Comparison of ENCODE assay signal across 20 cellular contexts in genomic region chr21:42383331-42383730, GRCh38. TPM values are rescaled to one million over a fixed set of nuclear protein-coding genes. Genes with fewer than 3 reads are reported as not detected.
A peak's percentile ranks its signal among the peaks of the same experiment; 100 is the strongest.
DNase-seq lines count a peak whose midpoint lies in the region; ATAC-seq, FAIRE-seq and TF ChIP-seq lines count a peak whose summit lies in the region.
"Had no signal": no experiment of that assay in that cellular context is flagged by ENCODE, and none has a peak within 500 bp of the region (broad histone marks: within the 10 kb centered on the region; RNA-seq: fewer than 3 reads in every experiment).

No MANE protein-coding gene starts in this region.

- no peak overlapping the region for H2AFZ ChIP-seq in K562 (ENCODE audit: low read depth, low read length)

- 4% methylated on average over 6 of the region's 6 CpGs for WGBS in K562 (ENCODE audit: insufficient coverage, low coverage, missing lambda C conversion rate)

- no peaks in the 10 kb centered on the region for H3K79me2 ChIP-seq in K562 (ENCODE audit: control insufficient read depth, insufficient read depth, low read length)

- TF ChIP-seq RAD21 in K562 (CRISPR knock-in tag; conservative IDR thresholded peaks at IDR 0.05 in 1 of 2, IDR thresholded peaks at IDR 0.05 in 1 of 2) = no peak

- no peaks in the 10 kb centered on the region for H3K9me1 ChIP-seq in K562 (ENCODE audit: control insufficient read depth, insufficient read depth, low read length)

- no peak for DNase-seq in K562 (ENCODE audit: extremely low read depth in 1 of 4, low spot score in 3 of 4)
- DNase-seq in kidney = peak; percentile 67
- peak; percentile 67 for DNase-seq in posterior vena cava (ENCODE audit: low spot score)
- DNase-seq in HK-2 (ENCODE audit: unreplicated experiment) = no peak
- DNase-seq in NCI-H1436 treated with DMSO at 0.1 percent for 48 hours (lab: John Stamatoyannopoulos, UW) = no peak
- DNase-seq: 8988T; AML-193; C1 segment of cervical spinal cord; CD4-positive, alpha-beta memory T cell; DMS79; EL; HCEC 1CT; HFFc6 had no signal

- no peak for TF ChIP-seq CTCF in K562 (IDR thresholded peaks at IDR 0.05 in 2 of 3, conservative IDR thresholded peaks at IDR 0.05 in 1 of 3; ENCODE audit: insufficient read depth in 2 of 3, low read depth in 1 of 3, low read length in 3 of 3)
- no peak for TF ChIP-seq CTCF in kidney (IDR thresholded peaks at IDR 0.05; ENCODE audit: borderline replicate concordance, extremely low read depth, insufficient read depth)

- no peak for TF ChIP-seq POLR2A in K562 (conservative IDR thresholded peaks at IDR 0.05)

- intact Hi-C loops in K562 (cut with micrococcal nuclease) = no loop called here
- intact Hi-C loops in kidney (cut with DNase I) = no loop called here
- intact Hi-C loops in posterior vena cava (cut with DNase I) = no loop called here

- no TSS peak for BruUV-seq in K562 (replicated peaks; lab: Mats Ljungman, UMichigan)

- ATAC-seq in K562 (no peak), GM21825 (IDR thresholded peaks at IDR 0.05; ENCODE audit: unreplicated experiment) (no peak)
- ATAC-seq: HepG2 had no signal

- H3K27ac ChIP-seq in BLaER1 treated with 17β-estradiol and CSF1 and Interleukin-3, amounts not matched to agents 10 nM and 100 nM = no peak overlapping the region
- H3K27ac ChIP-seq in K562 (ENCODE audit: extremely low read depth, low read depth, low read length) (no peak overlapping the region), kidney (ENCODE audit: low read depth in 2 of 2, low read length in 2 of 2) (no peak overlapping the region)

- H3K9me3 ChIP-seq in BLaER1 treated with 17β-estradiol and CSF1 and Interleukin-3, amounts not matched to agents 10 nM and 100 nM (replicated peaks in 1 of 11) = peaks cover 14 to 28% (median 26%) of the 10 kb centered on the region in 11 experiments
- no peaks in the 10 kb centered on the region for H3K9me3 ChIP-seq in K562 (replicated peaks; ENCODE audit: control insufficient read depth, insufficient read depth, low read depth, low read length)
- peaks cover 0 to 6% of the 10 kb centered on the region in 2 donors for H3K9me3 ChIP-seq in kidney (ENCODE audit: control insufficient read depth in 1 of 2, low read length in 2 of 2)

- TF ChIP-seq EP300 in K562 (IDR thresholded peaks at IDR 0.05; ENCODE audit: low read length) = no peak

- no peak overlapping the region for H3K9ac ChIP-seq in BLaER1 treated with 17β-estradiol and CSF1 and Interleukin-3, amounts not matched to agents 10 nM and 100 nM
- H3K9ac ChIP-seq in K562 (ENCODE audit: insufficient read depth in 1 of 2, low read depth in 2 of 2, low read length in 2 of 2) = no peak overlapping the region
- no peak overlapping the region for H3K9ac ChIP-seq in kidney (ENCODE audit: low read length in 2 of 2)

- peak overlapping the region; percentile 8 to 82 (median 74); a peak in 21 of 22 replicates for H3K4me2 ChIP-seq in BLaER1 treated with 17β-estradiol and CSF1 and Interleukin-3, amounts not matched to agents 10 nM and 100 nM
- H3K4me2 ChIP-seq in K562 (ENCODE audit: insufficient read depth, low read length) = no peak overlapping the region

- peaks cover 69 to 83% (median 77%) of the 10 kb centered on the region in 10 experiments for H3K4me1 ChIP-seq in BLaER1 treated with 17β-estradiol and CSF1 and Interleukin-3, amounts not matched to agents 10 nM and 100 nM
- H3K4me1 ChIP-seq in K562 (replicated peaks in 1 of 2; ENCODE audit: control insufficient read depth in 2 of 2, insufficient read depth in 2 of 2, low read length in 2 of 2) (peaks cover 4 to 6% of the 10 kb centered on the region in 2 experiments; a peak in 3 of 5 replicates), kidney (ENCODE audit: control insufficient read depth in 1 of 2, insufficient read depth in 1 of 2, low read depth in 1 of 2, low read length in 2 of 2) (no peaks in the 10 kb centered on the region)

- H3K4me3 ChIP-seq in BLaER1 treated with 17β-estradiol and CSF1 and Interleukin-3, amounts not matched to agents 10 nM and 100 nM = no peak overlapping the region
- H3K4me3 ChIP-seq in K562 = no peak overlapping the region
- H3K4me3 ChIP-seq in kidney (ENCODE audit: low read length in 2 of 2) = no peak overlapping the region

- in situ Hi-C loops in K562 (cut with MboI) = no loop called here

- POLR2A ChIA-PET in K562 (lab: Yijun Ruan, JAX) = interaction anchor here (0.6 kb wide), 1 partner anchor 14 kb away, joined by 5 read pairs; no protein-coding TSS in a partner anchor

- no peaks in the 10 kb centered on the region for H3K27me3 ChIP-seq in BLaER1 treated with 17β-estradiol and CSF1 and Interleukin-3, amounts not matched to agents 10 nM and 100 nM
- peaks cover 10 to 52% of the 10 kb centered on the region in 2 experiments; a peak in 4 of 5 replicates for H3K27me3 ChIP-seq in K562 (ENCODE audit: control insufficient read depth in 2 of 2, insufficient read depth in 2 of 2, low read length in 2 of 2)

- no peak for FAIRE-seq in K562 (lab: Jason Lieb, UNC)
- no peak for FAIRE-seq in kidney (lab: Jason Lieb, UNC)
- FAIRE-seq: G401.6, GM12891, HepG2, HTR-8/SVneo had no signal

- CTCF ChIA-PET in K562 (lab: Yijun Ruan, JAX; ENCODE audit: low intra/inter-chr PET ratio) = no interaction called here

- H4K20me1 ChIP-seq in BLaER1 treated with 17β-estradiol and CSF1 and Interleukin-3, amounts not matched to agents 10 nM and 100 nM = no peaks in the 10 kb centered on the region
- no peaks in the 10 kb centered on the region for H4K20me1 ChIP-seq in K562 (replicated peaks; ENCODE audit: control insufficient read depth, insufficient read depth, low read length)

- H3K36me3 ChIP-seq in BLaER1 treated with 17β-estradiol and CSF1 and Interleukin-3, amounts not matched to agents 10 nM and 100 nM = peaks cover 0 to 10% (median 0%) of the 10 kb centered on the region in 11 experiments; a peak in 4 of 22 replicates
- no peaks in the 10 kb centered on the region for H3K36me3 ChIP-seq in K562 (ENCODE audit: control insufficient read depth, insufficient read depth, low read length)
- no peaks in the 10 kb centered on the region for H3K36me3 ChIP-seq in kidney (ENCODE audit: control insufficient read depth in 1 of 2, insufficient read depth in 2 of 2, low read length in 2 of 2)

RNA-seq across cellular contexts. Expression of gene TMPRSS3, which starts 12.5 kb away (rescaled TPM):
- total RNA-seq in K562 (2011; cell fraction: chromatin; rRNA removed; ENCODE audit: low replicate concordance) = 0.21 TPM in 1 of 2 replicates, not detected in the other
- not detected in 2 replicates for total RNA-seq in K562 (2011; cell fraction: nucleolus; rRNA removed)
- not detected in 2 replicates for total RNA-seq in K562 (2011; cell fraction: nucleoplasm; rRNA removed)
- total RNA-seq in K562 (2014; rRNA removed) (not detected in 2 replicates), K562 (2014; rRNA removed; fragmentation: Illumina TruSeq; extraction: Trizol) (not detected in 2 replicates), K562 (2015; rRNA removed; fragmentation: Illumina TruSeq; extraction: Trizol) (not detected in 2 replicates), K562 (2021) (not detected in 2 replicates), kidney (15.4 TPM), posterior vena cava (not detected)
- polyA plus RNA-seq in K562 (2011; rRNA removed) (0.04 and 0.07 TPM in 2 replicates), K562 (2014; fragmentation: Illumina TruSeq; extraction: Trizol) (not detected in 2 replicates), K562 (2014; fragmentation: Nextera tagmentation; extraction: Ambion mirVana) (not detected), K562 (2014; rRNA removed) (not detected in 2 replicates), kidney (ENCODE audit: insufficient read depth, low read depth, low replicate concordance) (3.0 TPM)
- polyA plus RNA-seq in K562 (2011; cell fraction: cytosol; rRNA removed) = 0.13 and 0.25 TPM in 2 replicates
- 0.18 TPM in 2 replicates for polyA plus RNA-seq in K562 (2011; cell fraction: nucleus; rRNA removed)
- 0.03 and 0.04 TPM in 2 replicates for polyA plus RNA-seq in K562 (2012)
- polyA minus RNA-seq in K562 (2011; rRNA and poly(A)+ RNA removed) = not detected in 2 replicates
- 2.2 TPM in 1 of 2 replicates, not detected in the other for polyA minus RNA-seq in K562 (2011; cell fraction: cytosol; rRNA and poly(A)+ RNA removed)
- polyA minus RNA-seq in K562 (2011; cell fraction: nucleus; rRNA and poly(A)+ RNA removed) = 1.1 TPM in 1 of 2 replicates, not detected in the other
- total RNA-seq: HFFc6 had no signal

RNA-seq across cellular contexts. Expression of gene TFF1, which starts 17.0 kb away (rescaled TPM):
- not detected in 2 replicates for total RNA-seq in K562 (2011; cell fraction: chromatin; rRNA removed; ENCODE audit: low replicate concordance)
- not detected in 2 replicates for total RNA-seq in K562 (2011; cell fraction: nucleolus; rRNA removed)
- total RNA-seq in K562 (2011; cell fraction: nucleoplasm; rRNA removed) = not detected in 2 replicates
- total RNA-seq in K562 (2014; rRNA removed) (not detected in 2 replicates), K562 (2014; rRNA removed; fragmentation: Illumina TruSeq; extraction: Trizol) (not detected in 2 replicates), K562 (2015; rRNA removed; fragmentation: Illumina TruSeq; extraction: Trizol) (not detected in 2 replicates), K562 (2021) (0.31 and 0.98 TPM in 2 replicates), kidney (not detected), posterior vena cava (not detected)
- polyA plus RNA-seq in K562 (2011; rRNA removed) (not detected in 2 replicates), K562 (2014; fragmentation: Illumina TruSeq; extraction: Trizol) (not detected in 2 replicates), K562 (2014; fragmentation: Nextera tagmentation; extraction: Ambion mirVana) (not detected), K562 (2014; rRNA removed) (not detected in 2 replicates), kidney (ENCODE audit: insufficient read depth, low read depth, low replicate concordance) (not detected)
- polyA plus RNA-seq in K562 (2011; cell fraction: cytosol; rRNA removed) = 0.37 TPM in 1 of 2 replicates, not detected in the other
- polyA plus RNA-seq in K562 (2011; cell fraction: nucleus; rRNA removed) = not detected in 2 replicates
- polyA plus RNA-seq in K562 (2012) = 0.43 TPM in 1 of 2 replicates, not detected in the other
- polyA minus RNA-seq in K562 (2011; rRNA and poly(A)+ RNA removed) = not detected in 2 replicates
- polyA minus RNA-seq in K562 (2011; cell fraction: cytosol; rRNA and poly(A)+ RNA removed) = not detected in 2 replicates
- polyA minus RNA-seq in K562 (2011; cell fraction: nucleus; rRNA and poly(A)+ RNA removed) = not detected in 2 replicates
- total RNA-seq: CD4-positive, alpha-beta memory T cell; H4; HFFc6 had no signal
- polyA plus RNA-seq: CD4-positive, alpha-beta memory T cell had no signal

RNA-seq across cellular contexts. Expression of gene UBASH3A, which starts 20.4 kb away (rescaled TPM):
- 1.1 and 3.3 TPM in 2 replicates for total RNA-seq in K562 (2011; cell fraction: chromatin; rRNA removed; ENCODE audit: low replicate concordance)
- total RNA-seq in K562 (2011; cell fraction: nucleolus; rRNA removed) = 3.2 and 3.8 TPM in 2 replicates
- 1.0 and 2.0 TPM in 2 replicates for total RNA-seq in K562 (2011; cell fraction: nucleoplasm; rRNA removed)
- total RNA-seq in K562 (2014; rRNA removed) (1.4 and 2.9 TPM in 2 replicates), K562 (2014; rRNA removed; fragmentation: Illumina TruSeq; extraction: Trizol) (0.35 and 0.47 TPM in 2 replicates), K562 (2015; rRNA removed; fragmentation: Illumina TruSeq; extraction: Trizol) (0.90 and 1.1 TPM in 2 replicates), K562 (2021) (1.5 and 1.8 TPM in 2 replicates), kidney (2.7 TPM), posterior vena cava (under 1 TPM; 0.32 to 0.38 TPM)
- polyA plus RNA-seq in K562 (2011; rRNA removed) (1.4 and 4.4 TPM in 2 replicates), K562 (2014; fragmentation: Illumina TruSeq; extraction: Trizol) (1.1 and 1.4 TPM in 2 replicates), K562 (2014; fragmentation: Nextera tagmentation; extraction: Ambion mirVana) (under 1 TPM; 0.23 to 0.25 TPM), K562 (2014; rRNA removed) (1.0 and 1.4 TPM in 2 replicates), kidney (ENCODE audit: insufficient read depth, low read depth, low replicate concordance) (not detected)
- polyA plus RNA-seq in K562 (2011; cell fraction: cytosol; rRNA removed) = 2.1 and 4.7 TPM in 2 replicates
- 24.2 and 29.1 TPM in 2 replicates for polyA plus RNA-seq in K562 (2011; cell fraction: nucleus; rRNA removed)
- polyA plus RNA-seq in K562 (2012) = 1.1 and 1.5 TPM in 2 replicates
- 1.4 and 2.2 TPM in 2 replicates for polyA minus RNA-seq in K562 (2011; rRNA and poly(A)+ RNA removed)
- polyA minus RNA-seq in K562 (2011; cell fraction: cytosol; rRNA and poly(A)+ RNA removed) = 1.3 and 3.1 TPM in 2 replicates
- 7.9 and 15.2 TPM in 2 replicates for polyA minus RNA-seq in K562 (2011; cell fraction: nucleus; rRNA and poly(A)+ RNA removed)
- total RNA-seq: H4, HepG2, HFFc6 had no signal
- polyA plus RNA-seq: HepG2 had no signal

RNA-seq across cellular contexts. Expression of gene TFF2, which starts 32.5 kb away (rescaled TPM):
- not detected in 2 replicates for total RNA-seq in K562 (2011; cell fraction: chromatin; rRNA removed; ENCODE audit: low replicate concordance)
- not detected in 2 replicates for total RNA-seq in K562 (2011; cell fraction: nucleolus; rRNA removed)
- total RNA-seq in K562 (2011; cell fraction: nucleoplasm; rRNA removed) = not detected in 2 replicates
- total RNA-seq in K562 (2014; rRNA removed) (not detected in 2 replicates), K562 (2014; rRNA removed; fragmentation: Illumina TruSeq; extraction: Trizol) (not detected in 2 replicates), K562 (2015; rRNA removed; fragmentation: Illumina TruSeq; extraction: Trizol) (not detected in 2 replicates), K562 (2021) (not detected in 2 replicates), kidney (not detected), posterior vena cava (not detected)
- polyA plus RNA-seq in K562 (2011; rRNA removed) (not detected in 2 replicates), K562 (2014; fragmentation: Illumina TruSeq; extraction: Trizol) (not detected in 2 replicates), K562 (2014; fragmentation: Nextera tagmentation; extraction: Ambion mirVana) (not detected), K562 (2014; rRNA removed) (not detected in 2 replicates), kidney (ENCODE audit: insufficient read depth, low read depth, low replicate concordance) (not detected)
- polyA plus RNA-seq in K562 (2011; cell fraction: cytosol; rRNA removed) = not detected in 2 replicates
- polyA plus RNA-seq in K562 (2011; cell fraction: nucleus; rRNA removed) = not detected in 2 replicates
- polyA plus RNA-seq in K562 (2012) = not detected in 2 replicates
- polyA minus RNA-seq in K562 (2011; rRNA and poly(A)+ RNA removed) = not detected in 2 replicates
- polyA minus RNA-seq in K562 (2011; cell fraction: cytosol; rRNA and poly(A)+ RNA removed) = not detected in 2 replicates
- polyA minus RNA-seq in K562 (2011; cell fraction: nucleus; rRNA and poly(A)+ RNA removed) = not detected in 2 replicates
- total RNA-seq: CD4-positive, alpha-beta memory T cell; H4; HepG2; HFFc6 had no signal
- polyA plus RNA-seq: CD4-positive, alpha-beta memory T cell had no signal

Comparison
In these comparisons a context has a peak if more than half of its experiments do, and no peak if none do; other contexts are left out.
1. DNase-seq: peak in kidney (single experiment) and posterior vena cava (single experiment); none in K562 (0 of 4), HK-2 (single experiment) and NCI-H1436 treated with DMSO at 0.1 percent for 48 hours (single experiment).
2. RNA of gene TMPRSS3, which starts 12.5 kb away (total RNA-seq): 15.4 TPM in kidney (single experiment); not detected in posterior vena cava and 0.21 TPM in K562; every median in the first group is over 10 times any median in the second.